ENCODE assay signal across 26 cellular contexts in the genomic region with DNA sequence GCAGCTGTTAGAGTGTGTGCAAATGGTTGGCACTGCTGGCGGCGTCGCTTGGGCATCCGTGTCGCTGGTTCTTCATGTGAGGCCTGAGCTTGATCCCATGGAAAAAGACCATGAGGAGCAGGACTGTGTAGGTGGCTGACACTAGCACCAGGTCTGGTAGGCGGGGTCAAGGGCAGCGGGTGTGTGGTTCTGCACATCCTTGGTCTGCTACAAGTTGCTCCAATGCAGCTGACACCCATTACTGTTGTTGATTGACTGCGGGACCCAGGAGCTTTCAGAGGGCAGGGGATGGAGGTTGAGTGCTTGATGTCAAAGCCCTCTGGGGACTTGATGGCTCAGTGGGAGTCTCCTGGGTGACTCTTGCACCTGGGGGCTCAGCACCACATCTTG. TPM values are rescaled to one million over a fixed set of nuclear protein-coding genes. Genes with fewer than 3 reads are reported as not detected.
"Had no signal": no experiment of that assay in that cellular context is flagged by ENCODE, and none has a peak within 500 bp of the region (broad histone marks: within the 10 kb centered on the region; RNA-seq: fewer than 3 reads in every experiment).

No MANE protein-coding gene starts in this region.

- H3K27ac ChIP-seq: left ventricle myocardium inferior, pancreas, prostate gland, tibial nerve, uterus had no signal

- DNase-seq: hippocampal formation; left ventricle myocardium inferior; mesendoderm; retina; right cardiac atrium; small intestine; stimulated activated CD4-positive, alpha-beta T cell treated with anti-CD3 and anti-CD28 coated beads, Interleukin-1b, Interleukin-23, amount 100 ng/mL, for 48 hours; stimulated activated CD4-positive, alpha-beta T cell treated with anti-CD3 and anti-CD28 coated beads, Interleukin-2, amount 100 ng/mL, for 48 hours; stimulated activated CD4-positive, alpha-beta T cell treated with anti-CD3 and anti-CD28 coated beads, Interleukin-4, amount 100 ng/mL, for 4 hours; stimulated activated CD8-positive, alpha-beta memory T cell treated with anti-CD3 and anti-CD28 coated beads, Interleukin-4, amount 100 ng/mL, for 48 hours; stimulated activated naive CD4-positive, alpha-beta T cell treated with Interleukin-2 at 50 U/mL for 16 hours; stimulated activated naive CD8-positive, alpha-beta T cell treated with anti-CD3 and anti-CD28 coated beads, Interleukin-15, amount 100 ng/mL, for 72 hours; substantia nigra; uterus had no signal

- H3K4me1 Mint-ChIP-seq: naive thymus-derived CD8-positive, alpha-beta T cell; neural crest cell; stimulated activated memory B cell treated with anti-CD40 and anti-IgM and Interleukin-4, amounts not matched to agents 10 μg/mL and 1 μg/mL and 100 μg/mL, for 72 hours; stimulated activated naive CD8-positive, alpha-beta T cell treated with anti-CD3 and anti-CD28 coated beads, Interleukin-15, amount 100 ng/mL, for 72 hours had no signal

- H3K27me3 ChIP-seq: pancreas, uterus had no signal

- ATAC-seq: naive thymus-derived CD8-positive, alpha-beta T cell; pancreas; right cardiac atrium; sciatic nerve; stimulated activated memory B cell treated with anti-CD40 and anti-IgM and Interleukin-4, amounts not matched to agents 10 μg/mL and 1 μg/mL and 100 μg/mL, for 72 hours; stimulated activated naive CD8-positive, alpha-beta T cell treated with anti-CD3 and anti-CD28 coated beads, Interleukin-15, amount 100 ng/mL, for 72 hours had no signal

- H3K9me3 Mint-ChIP-seq: mesothelial cell of epicardium; naive thymus-derived CD8-positive, alpha-beta T cell; nephron; neural crest cell; stimulated activated memory B cell treated with anti-CD40 and anti-IgM and Interleukin-4, amounts not matched to agents 10 μg/mL and 1 μg/mL and 100 μg/mL, for 72 hours; stimulated activated naive CD8-positive, alpha-beta T cell treated with anti-CD3 and anti-CD28 coated beads, Interleukin-15, amount 100 ng/mL, for 72 hours; type B pancreatic cell had no signal

- H3K4me3 Mint-ChIP-seq: mesothelial cell of epicardium; naive thymus-derived CD8-positive, alpha-beta T cell; nephron; neural crest cell; stimulated activated memory B cell treated with anti-CD40 and anti-IgM and Interleukin-4, amounts not matched to agents 10 μg/mL and 1 μg/mL and 100 μg/mL, for 72 hours; stimulated activated naive CD8-positive, alpha-beta T cell treated with anti-CD3 and anti-CD28 coated beads, Interleukin-15, amount 100 ng/mL, for 72 hours; type B pancreatic cell had no signal

- H3K4me3 ChIP-seq: left ventricle myocardium inferior, lung, pancreas, prostate gland, tibial nerve, uterus had no signal

- H3K27ac Mint-ChIP-seq: mesothelial cell of epicardium; naive thymus-derived CD8-positive, alpha-beta T cell; nephron; stimulated activated memory B cell treated with anti-CD40 and anti-IgM and Interleukin-4, amounts not matched to agents 10 μg/mL and 1 μg/mL and 100 μg/mL, for 72 hours; stimulated activated naive CD8-positive, alpha-beta T cell treated with anti-CD3 and anti-CD28 coated beads, Interleukin-15, amount 100 ng/mL, for 72 hours; type B pancreatic cell had no signal

- H3K36me3 Mint-ChIP-seq: mesothelial cell of epicardium; naive thymus-derived CD8-positive, alpha-beta T cell; stimulated activated memory B cell treated with anti-CD40 and anti-IgM and Interleukin-4, amounts not matched to agents 10 μg/mL and 1 μg/mL and 100 μg/mL, for 72 hours; type B pancreatic cell had no signal

- H3K9me3 ChIP-seq: left ventricle myocardium inferior, pancreas, prostate gland, tibial nerve, uterus had no signal

- H3K36me3 ChIP-seq: left ventricle myocardium inferior, pancreas, prostate gland, tibial nerve, uterus had no signal

- H3K4me1 ChIP-seq: left ventricle myocardium inferior, pancreas, tibial nerve, uterus had no signal

RNA-seq across cellular contexts. Expression of gene PITX1, which starts 29.0 kb away (rescaled TPM):
- total RNA-seq: left ventricle myocardium inferior; mononuclear cell; naive thymus-derived CD8-positive, alpha-beta T cell; neural crest cell had no signal
